Comparison of ENCODE assay signal across 20 cellular contexts in the genomic region with DNA sequence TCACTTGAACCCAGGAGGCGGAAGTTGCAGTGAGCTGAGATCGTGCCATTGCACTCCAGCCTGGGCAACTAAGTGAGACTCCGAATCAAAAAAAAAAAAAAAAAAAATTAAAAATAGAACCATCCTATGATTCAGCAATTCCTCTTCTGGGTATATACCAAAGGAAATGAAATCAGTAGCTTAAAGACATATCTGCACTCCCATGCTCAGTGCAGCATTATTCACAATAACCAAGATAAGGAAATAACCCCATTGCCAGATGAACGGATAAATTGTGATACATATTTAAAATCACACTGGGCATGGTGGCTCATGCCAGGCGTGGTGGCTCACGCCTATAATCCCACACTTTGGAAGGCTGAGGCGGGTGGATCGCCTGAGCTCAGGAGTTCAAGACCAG.
"Had no signal": no experiment of that assay in that cellular context is flagged by ENCODE, and none has a peak within 500 bp of the region (broad histone marks: within the 10 kb centered on the region; RNA-seq: fewer than 3 reads in every experiment).

No MANE protein-coding gene starts in this region.

- H3K4me1 ChIP-seq: sigmoid colon, testis, tibial nerve, upper lobe of right lung, vagina had no signal

- DNase-seq: erythroblast; heart left ventricle; hippocampal formation; left colon; left ventricle myocardium superior; mesendoderm; naive B cell; nephron progenitor cell; posterior cingulate gyrus; sigmoid colon; stimulated activated CD4-positive, alpha-beta T cell treated with anti-CD3 and anti-CD28 coated beads, Interleukin-2, amount 100 ng/mL, for 24 hours; stimulated activated CD4-positive, alpha-beta T cell treated with anti-CD3 and anti-CD28 coated beads, Interleukin-4, amount 100 ng/mL, for 4 hours; stimulated activated naive B cell treated with anti-CD40 and anti-IgM and Interleukin-4, amounts not matched to agents 10 μg/mL and 1 μg/mL and 100 μg/mL, for 72 hours; stimulated activated naive CD8-positive, alpha-beta T cell treated with anti-CD3 and anti-CD28 coated beads, Interleukin-15, amount 100 ng/mL, for 72 hours; testis; upper lobe of right lung had no signal

- H3K27me3 ChIP-seq: heart left ventricle, sigmoid colon, testis, tibial nerve, upper lobe of right lung, vagina had no signal

- H3K9me3 ChIP-seq: sigmoid colon, testis, tibial nerve, upper lobe of right lung, vagina had no signal

- H3K27me3 Mint-ChIP-seq: naive B cell; stimulated activated naive B cell treated with anti-CD40 and anti-IgM and Interleukin-4, amounts not matched to agents 10 μg/mL and 1 μg/mL and 100 μg/mL, for 72 hours; stimulated activated naive CD8-positive, alpha-beta T cell treated with anti-CD3 and anti-CD28 coated beads, Interleukin-15, amount 100 ng/mL, for 72 hours had no signal

- H3K4me3 Mint-ChIP-seq: naive B cell; nephron progenitor cell; stimulated activated naive B cell treated with anti-CD40 and anti-IgM and Interleukin-4, amounts not matched to agents 10 μg/mL and 1 μg/mL and 100 μg/mL, for 72 hours; stimulated activated naive CD8-positive, alpha-beta T cell treated with anti-CD3 and anti-CD28 coated beads, Interleukin-15, amount 100 ng/mL, for 72 hours had no signal

- H3K27ac ChIP-seq: heart left ventricle, sigmoid colon, skin epidermis, testis, tibial nerve, upper lobe of right lung, vagina had no signal

- H3K4me1 Mint-ChIP-seq: nephron progenitor cell had no signal

- ATAC-seq: heart left ventricle; left colon; left ventricle myocardium superior; stimulated activated naive B cell treated with anti-CD40 and anti-IgM and Interleukin-4, amounts not matched to agents 10 μg/mL and 1 μg/mL and 100 μg/mL, for 72 hours; stimulated activated naive CD8-positive, alpha-beta T cell treated with anti-CD3 and anti-CD28 coated beads, Interleukin-15, amount 100 ng/mL, for 72 hours; upper lobe of right lung had no signal

- H3K9me3 Mint-ChIP-seq: stimulated activated naive B cell treated with anti-CD40 and anti-IgM and Interleukin-4, amounts not matched to agents 10 μg/mL and 1 μg/mL and 100 μg/mL, for 72 hours; stimulated activated naive CD8-positive, alpha-beta T cell treated with anti-CD3 and anti-CD28 coated beads, Interleukin-15, amount 100 ng/mL, for 72 hours had no signal

- H3K27ac Mint-ChIP-seq: nephron progenitor cell; stimulated activated naive B cell treated with anti-CD40 and anti-IgM and Interleukin-4, amounts not matched to agents 10 μg/mL and 1 μg/mL and 100 μg/mL, for 72 hours had no signal

- H3K4me3 ChIP-seq: heart left ventricle, sigmoid colon, skin epidermis, testis, tibial nerve, upper lobe of right lung, vagina had no signal

- FAIRE-seq: frontal cortex had no signal
